Comparison of ENCODE assay signal across 18 cellular contexts in genomic region chr1:26389604-26390247, GRCh38.
DNase-seq lines count a peak whose midpoint lies in the region; ATAC-seq and TF ChIP-seq lines count a peak whose summit lies in the region.
"Had no signal": no experiment of that assay in that cellular context is flagged by ENCODE, and none has a peak within 500 bp of the region (broad histone marks: within the 10 kb centered on the region; RNA-seq: fewer than 3 reads in every experiment).

No MANE protein-coding gene starts in this region.

- no peak for DNase-seq in effector memory CD8-positive, alpha-beta T cell
- DNase-seq in T-helper 2 cell: no peak
- no peak for DNase-seq in AG08396 (ENCODE audit: low spot score)
- no peak for DNase-seq in NCI-H2171 treated with DMSO at 0.1 percent for 48 hours (lab: John Stamatoyannopoulos, UW)
- DNase-seq: AML-193, Caco-2, DMS153, EL, GOT3, KBM-7, NCI-H1436 treated with DMSO at 0.1 percent for 48 hours, NCI-H2029 treated with DMSO at 0.1 percent for 48 hours, NCI-H510A treated with DMSO at 0.1 percent for 48 hours, NCI-H82, PC-9, SJCRH30 had no signal

- peak; percentile 17 for ATAC-seq in effector memory CD8-positive, alpha-beta T cell (replicated peaks)

- H3K9me3 Mint-ChIP-seq in effector memory CD8-positive, alpha-beta T cell: no peaks in the 10 kb centered on the region

- no peaks in the 10 kb centered on the region for H3K9me3 ChIP-seq in KOPT-K1 (ENCODE audit: insufficient read depth, low read length, poor library complexity, severe bottlenecking)
- H3K9me3 ChIP-seq: Caco-2, SJCRH30 had no signal

- no peak overlapping the region for H3K27ac Mint-ChIP-seq in effector memory CD8-positive, alpha-beta T cell

- TF ChIP-seq CTCF in C4-2B (conservative IDR thresholded peaks at IDR 0.05): no peak

- peaks cover 12% of the 10 kb centered on the region for H3K36me3 Mint-ChIP-seq in effector memory CD8-positive, alpha-beta T cell (ENCODE audit: insufficient read depth)

- H3K4me3 Mint-ChIP-seq in effector memory CD8-positive, alpha-beta T cell: no peak overlapping the region

- H3K4me1 Mint-ChIP-seq in effector memory CD8-positive, alpha-beta T cell (ENCODE audit: low read depth in 2 of 2): peaks cover 30 to 34% of the 10 kb centered on the region in 2 donors

- no peaks in the 10 kb centered on the region for H3K36me3 ChIP-seq in KOPT-K1 (ENCODE audit: insufficient read depth, low read length)
- H3K36me3 ChIP-seq: SJCRH30 had no signal

- peaks cover 5 to 38% of the 10 kb centered on the region in 2 donors for H3K27me3 Mint-ChIP-seq in effector memory CD8-positive, alpha-beta T cell

- H3K27ac ChIP-seq in C4-2B: peak overlapping the region; percentile 40; the same call in 1 of the 2 replicates
- H3K27ac ChIP-seq in KOPT-K1 (ENCODE audit: low read depth, low read length, poor library complexity, severe bottlenecking): peak overlapping the region; percentile 48
- H3K27ac ChIP-seq: PC-9, SJCRH30 had no signal
